22 cellular contexts compared by ENCODE assay signal in genomic region chr4:2289955-2290333, GRCh38. TPM values are rescaled to one million over a fixed set of nuclear protein-coding genes. Genes with fewer than 3 reads are reported as not detected.
DNase-seq lines count a peak whose midpoint lies in the region; ATAC-seq and TF ChIP-seq lines count a peak whose summit lies in the region.
"Had no signal": no experiment of that assay in that cellular context is flagged by ENCODE, and none has a peak within 500 bp of the region (broad histone marks: within the 10 kb centered on the region; RNA-seq: fewer than 3 reads in every experiment).

No MANE protein-coding gene starts in this region.

- peaks cover 3% of the 10 kb centered on the region for H3K4me1 ChIP-seq in left ventricle myocardium inferior
- H3K4me1 ChIP-seq in upper lobe of left lung = peaks cover 0 to 5% (median 0%) of the 10 kb centered on the region in 4 donors
- H3K4me1 ChIP-seq: parathyroid adenoma had no signal

- no peaks in the 10 kb centered on the region for H3K9me3 ChIP-seq in left ventricle myocardium inferior (replicated peaks)
- no peaks in the 10 kb centered on the region for H3K9me3 ChIP-seq in T-helper 17 cell (ENCODE audit: control insufficient read depth, low read length, poor library complexity, severe bottlenecking)
- H3K9me3 ChIP-seq in upper lobe of left lung = no peaks in the 10 kb centered on the region
- H3K9me3 ChIP-seq: esophagus squamous epithelium, lower lobe of right lung, vagina had no signal

- DNase-seq in Right ventricle myocardium inferior (ENCODE audit: missing footprints) = peak; percentile 50
- no peak for DNase-seq in left ventricle myocardium inferior
- no peak for DNase-seq in T-helper 17 cell
- no peak for DNase-seq in memory B cell (ENCODE audit: low spot score in 2 of 2)
- peak; percentile 13 to 60 for DNase-seq in upper lobe of left lung
- DNase-seq in NCI-H1930 (lab: John Stamatoyannopoulos, UW) = no peak
- DNase-seq in chondrocyte (ENCODE audit: low spot score) = no peak
- DNase-seq: activated naive CD4-positive, alpha-beta T cell treated with anti-CD3 and anti-CD28 coated beads for 36 hours; dermis blood vessel endothelial cell; esophagus squamous epithelium; lower lobe of right lung; NCI-H1105 treated with DMSO at 0.1 percent for 48 hours; NCI-H2107; SHP77 treated with DMSO at 0.1 percent for 48 hours; stimulated activated CD4-positive, alpha-beta T cell treated with anti-CD3 and anti-CD28 coated beads, Interleukin-1b, Interleukin-23, amount 100 ng/mL, for 48 hours; T-helper 1 cell had no signal

- H3K36me3 ChIP-seq in left ventricle myocardium inferior (no peaks in the 10 kb centered on the region), upper lobe of left lung (no peaks in the 10 kb centered on the region)
- H3K36me3 ChIP-seq: esophagus squamous epithelium, lower lobe of right lung, vagina had no signal

- H3K27ac ChIP-seq in left ventricle myocardium inferior (replicated peaks) = no peak overlapping the region
- no peak overlapping the region for H3K27ac ChIP-seq in upper lobe of left lung
- H3K27ac ChIP-seq: KMS-11, lower lobe of right lung, parathyroid adenoma, vagina had no signal

- H3K27me3 Mint-ChIP-seq in T-helper 17 cell (no peaks in the 10 kb centered on the region), memory B cell (no peaks in the 10 kb centered on the region), chondrocyte (ENCODE audit: low read depth) (peaks cover 3% of the 10 kb centered on the region)
- H3K27me3 Mint-ChIP-seq: brain had no signal

- H3K27ac Mint-ChIP-seq in T-helper 17 cell (peak overlapping the region; percentile 95), memory B cell (peak overlapping the region; percentile 62), chondrocyte (ENCODE audit: unreplicated experiment) (no peak overlapping the region)
- H3K27ac Mint-ChIP-seq: activated naive CD4-positive, alpha-beta T cell treated with anti-CD3 and anti-CD28 coated beads for 36 hours; brain; WTC11 had no signal

- TF ChIP-seq CTCF in left ventricle myocardium inferior (IDR thresholded peaks at IDR 0.05; ENCODE audit: borderline replicate concordance) = no peak
- TF ChIP-seq CTCF in upper lobe of left lung (IDR thresholded peaks at IDR 0.05) = no peak
- no peak for TF ChIP-seq CTCF in chondrocyte (IDR thresholded peaks at IDR 0.05)

- 100% methylated on average over 2 of the region's 11 CpGs; no CpG with 5 or more reads in 1 of the 2 donors for WGBS in upper lobe of left lung, 2 donors

- H3K4me1 Mint-ChIP-seq in T-helper 17 cell = peaks cover 16% of the 10 kb centered on the region
- peaks cover 6% of the 10 kb centered on the region for H3K4me1 Mint-ChIP-seq in memory B cell
- H3K4me1 Mint-ChIP-seq in chondrocyte (ENCODE audit: low read depth) = peaks cover 7% of the 10 kb centered on the region
- H3K4me1 Mint-ChIP-seq: WTC11 had no signal

- ATAC-seq in Right ventricle myocardium inferior (no peak), T-helper 17 cell (no peak), memory B cell (ENCODE audit: low read depth) (no peak), upper lobe of left lung (ENCODE audit: low FRiP score in 2 of 2) (no peak), HG02588 (IDR thresholded peaks at IDR 0.05; ENCODE audit: unreplicated experiment) (no peak)
- ATAC-seq: WTC11 had no signal

- H3K36me3 Mint-ChIP-seq in T-helper 17 cell (ENCODE audit: low read depth) (no peaks in the 10 kb centered on the region), memory B cell (no peaks in the 10 kb centered on the region), chondrocyte (ENCODE audit: low read depth) (peaks cover 6% of the 10 kb centered on the region)

- intact Hi-C loops in Right ventricle myocardium inferior (cut with DNase I) (no loop called here), left ventricle myocardium inferior (cut with micrococcal nuclease) (no loop called here)

- TF ChIP-seq POLR2A in upper lobe of left lung (IDR thresholded peaks at IDR 0.05) = no peak

- H3K27me3 ChIP-seq in left ventricle myocardium inferior (ENCODE audit: low read depth) = no peaks in the 10 kb centered on the region
- no peaks in the 10 kb centered on the region for H3K27me3 ChIP-seq in upper lobe of left lung
- H3K27me3 ChIP-seq: esophagus squamous epithelium, vagina had no signal

- H3K9me3 Mint-ChIP-seq in memory B cell (no peaks in the 10 kb centered on the region), chondrocyte (ENCODE audit: low read depth) (peaks cover 7% of the 10 kb centered on the region)

- TF ChIP-seq EP300 in upper lobe of left lung (IDR thresholded peaks at IDR 0.05) = no peak

- H3K4me3 ChIP-seq in left ventricle myocardium inferior = no peak overlapping the region
- no peak overlapping the region for H3K4me3 ChIP-seq in upper lobe of left lung
- H3K4me3 ChIP-seq: esophagus squamous epithelium, lower lobe of right lung, vagina had no signal

- H3K4me3 Mint-ChIP-seq in T-helper 17 cell (peak overlapping the region; percentile 49), memory B cell (peak overlapping the region; percentile 41), chondrocyte (ENCODE audit: unreplicated experiment) (no peak overlapping the region)
- H3K4me3 Mint-ChIP-seq: activated naive CD4-positive, alpha-beta T cell treated with anti-CD3 and anti-CD28 coated beads for 36 hours; brain; WTC11 had no signal

RNA-seq across cellular contexts. Expression of gene MXD4, which starts 28.0 kb away (rescaled TPM):
- 36.0 TPM for total RNA-seq in Right ventricle myocardium inferior
- 40.4 TPM for total RNA-seq in left ventricle myocardium inferior
- 100 to 1,000 TPM in 1 of 2 donors, 10 to 100 TPM in 1; 81.4 to 100 TPM for total RNA-seq in T-helper 17 cell
- total RNA-seq in upper lobe of left lung = 100 to 1,000 TPM in 1 of 6 donors, 10 to 100 TPM in 5; 50.1 to 135 (median 76.4) TPM
- 80.3 to 114 TPM (median 82.7 TPM) in 3 replicates for total RNA-seq in chondrocyte

RNA-seq across cellular contexts. Expression of gene HAUS3, which starts 48.0 kb away (rescaled TPM):
- total RNA-seq in Right ventricle myocardium inferior (7.7 TPM), left ventricle myocardium inferior (6.4 TPM), T-helper 17 cell (10 to 100 TPM; 78.5 to 94.5 TPM), upper lobe of left lung (10 to 100 TPM in 5 of 6 donors, 1 to 10 TPM in 1; 8.2 to 21.0 (median 12.5) TPM), chondrocyte (8.6 to 12.5 TPM (median 10.0 TPM) in 3 replicates)

RNA-seq across cellular contexts. Expression of gene POLN, which starts 48.0 kb away (rescaled TPM):
- total RNA-seq in Right ventricle myocardium inferior (2.0 TPM), left ventricle myocardium inferior (2.2 TPM), T-helper 17 cell (1 to 10 TPM; 2.8 to 3.9 TPM), upper lobe of left lung (1 to 10 TPM in 5 of 6 donors, under 1 TPM in 1; 0.89 to 5.5 (median 2.6) TPM), chondrocyte (3.8 to 9.1 TPM (median 5.5 TPM) in 3 replicates)

Comparison
In these comparisons a context has a peak if more than half of its experiments do, and no peak if none do; other contexts are left out.
1. DNase-seq: peak in Right ventricle myocardium inferior (single experiment) and upper lobe of left lung (2 of 2); none in left ventricle myocardium inferior (single experiment), T-helper 17 cell (0 of 3), memory B cell (0 of 2), NCI-H1930 (0 of 2) and chondrocyte (single experiment).